In genomic region chr11:133277886-133278285, GRCh38 we compare ENCODE assay signal across 34 cellular contexts.
"Had no signal": no experiment of that assay in that cellular context is flagged by ENCODE, and none has a peak within 500 bp of the region (broad histone marks: within the 10 kb centered on the region; RNA-seq: fewer than 3 reads in every experiment).

No MANE protein-coding gene starts in this region.

- DNase-seq: Karpas-422, Kasumi-1, MG63, MM.1S, MV-4-11, NCI-H1048, NCI-H1092, NCI-H1092 treated with DMSO at 0.1 percent for 48 hours, NCI-H1105, NCI-H1105 treated with DMSO at 0.1 percent for 48 hours, NCI-H1417, NCI-H1417 treated with DMSO at 0.1 percent for 48 hours, NCI-H1436, NCI-H1436 treated with DMSO at 0.1 percent for 48 hours, NCI-H146, NCI-H1694, NCI-H1694 treated with DMSO at 0.1 percent for 48 hours, NCI-H187, NCI-H187 treated with DMSO at 0.1 percent for 48 hours, NCI-H1930, NCI-H2029, NCI-H2029 treated with DMSO at 0.1 percent for 48 hours, NCI-H2081, NCI-H2081 treated with DMSO at 0.1 percent for 48 hours, NCI-H2107, NCI-H2171, NCI-H2171 treated with DMSO at 0.1 percent for 48 hours, NCI-H2227 treated with DMSO at 0.1 percent for 48 hours, NCI-H226, NCI-H345, NCI-H446, NCI-H446 treated with DMSO at 0.1 percent for 48 hours, NCI-H510A, NCI-H510A treated with DMSO at 0.1 percent for 48 hours had no signal
